Comparison of ENCODE assay signal across 27 cellular contexts in genomic region chr5:15450949-15451348, GRCh38. TPM values are rescaled to one million over a fixed set of nuclear protein-coding genes. Genes with fewer than 3 reads are reported as not detected.
"Had no signal": no experiment of that assay in that cellular context is flagged by ENCODE, and none has a peak within 500 bp of the region (broad histone marks: within the 10 kb centered on the region; RNA-seq: fewer than 3 reads in every experiment).

No MANE protein-coding gene starts in this region.

- DNase-seq: colonic mucosa; cortex of kidney; effector CD8-positive, alpha-beta T cell; effector memory CD8-positive, alpha-beta T cell; endodermal cell; erythroblast; esophagus squamous epithelium; foreskin fibroblast; foreskin melanocyte; gastrocnemius medialis; glutamatergic neuron; head of caudate nucleus; heart right ventricle; hippocampal formation; left cardiac atrium; left lung; left ventricle myocardium superior; lower lobe of right lung; mesenchymal stem cell; midbrain had no signal

- FAIRE-seq: endometrium, islet of Langerhans, keratinocyte had no signal

- H3K36me3 ChIP-seq: colonic mucosa, esophagus squamous epithelium, gastrocnemius medialis, heart right ventricle, left lung, lower lobe of right lung had no signal

- H3K9me3 ChIP-seq: colonic mucosa, esophagus squamous epithelium, gastrocnemius medialis had no signal

- ATAC-seq: effector memory CD8-positive, alpha-beta T cell; esophagus mucosa; gastrocnemius medialis; left cardiac atrium; left lung; left ventricle myocardium superior; lower lobe of right lung had no signal

- H3K27me3 ChIP-seq: colonic mucosa, esophagus squamous epithelium, gastrocnemius medialis, heart right ventricle, left lung had no signal

- H3K27ac Mint-ChIP-seq: dendritic cell treated with granulocyte-macrophage colony-stimulating factor and Interleukin-4, amounts not matched to agents 40 ng/mL and 50 ng/mL, for 4 days; effector memory CD8-positive, alpha-beta T cell; endodermal cell had no signal

- H3K4me3 ChIP-seq: colonic mucosa, esophagus squamous epithelium, gastrocnemius medialis, heart right ventricle, left lung, lower lobe of right lung had no signal

- H3K27ac ChIP-seq: colonic mucosa, epithelial cell of prostate, esophagus squamous epithelium, gastrocnemius medialis, heart right ventricle, left lung, lower lobe of right lung had no signal

- H3K4me3 Mint-ChIP-seq: dendritic cell treated with granulocyte-macrophage colony-stimulating factor and Interleukin-4, amounts not matched to agents 40 ng/mL and 50 ng/mL, for 4 days; effector memory CD8-positive, alpha-beta T cell; endodermal cell had no signal

- H3K4me1 ChIP-seq: colonic mucosa, esophagus squamous epithelium, gastrocnemius medialis, left lung, lower lobe of right lung had no signal

RNA-seq across cellular contexts. Expression of gene FBXL7, which starts 49.0 kb away (rescaled TPM):
- total RNA-seq: mononuclear cell had no signal
